In genomic region chr18:74644713-74645112, GRCh38 we compare ENCODE assay signal across 20 cellular contexts.
"Had no signal": no experiment of that assay in that cellular context is flagged by ENCODE, and none has a peak within 500 bp of the region (broad histone marks: within the 10 kb centered on the region; RNA-seq: fewer than 3 reads in every experiment).

No MANE protein-coding gene starts in this region.

- H3K9ac ChIP-seq: neural progenitor cell had no signal

- H3K27me3 Mint-ChIP-seq: naive thymus-derived CD8-positive, alpha-beta T cell; stimulated activated naive B cell treated with anti-CD40 and anti-IgM and Interleukin-4, amounts not matched to agents 10 μg/mL and 1 μg/mL and 100 μg/mL, for 72 hours; stimulated activated naive CD8-positive, alpha-beta T cell treated with anti-CD3 and anti-CD28 coated beads, Interleukin-15, amount 100 ng/mL, for 72 hours had no signal

- H3K27me3 ChIP-seq: gastrocnemius medialis, heart right ventricle, neural progenitor cell, ovary, right atrium auricular region, sigmoid colon, transverse colon had no signal

- H3K4me3 ChIP-seq: coronary artery, gastrocnemius medialis, heart right ventricle, neural progenitor cell, ovary, right atrium auricular region, skin epidermis, thoracic aorta, transverse colon had no signal

- DNase-seq: effector CD4-positive, alpha-beta T cell; gastrocnemius medialis; heart right ventricle; hypothalamus; islet precursor cell; mammary epithelial cell; naive thymus-derived CD8-positive, alpha-beta T cell; nucleus accumbens; ovary; sigmoid colon; stimulated activated CD4-positive, alpha-beta T cell treated with anti-CD3 and anti-CD28 coated beads, Interleukin-2, amount 100 ng/mL, for 24 hours; stimulated activated CD4-positive, alpha-beta T cell treated with anti-CD3 and anti-CD28 coated beads, Interleukin-4, amount 100 ng/mL, for 4 hours; stimulated activated naive B cell treated with anti-CD40 and anti-IgM and Interleukin-4, amounts not matched to agents 10 μg/mL and 1 μg/mL and 100 μg/mL, for 72 hours; stimulated activated naive CD8-positive, alpha-beta T cell treated with anti-CD3 and anti-CD28 coated beads, Interleukin-15, amount 100 ng/mL, for 72 hours; transverse colon had no signal

- H3K9me3 Mint-ChIP-seq: naive thymus-derived CD8-positive, alpha-beta T cell; neural progenitor cell; stimulated activated naive B cell treated with anti-CD40 and anti-IgM and Interleukin-4, amounts not matched to agents 10 μg/mL and 1 μg/mL and 100 μg/mL, for 72 hours; stimulated activated naive CD8-positive, alpha-beta T cell treated with anti-CD3 and anti-CD28 coated beads, Interleukin-15, amount 100 ng/mL, for 72 hours had no signal

- H3K9me3 ChIP-seq: gastrocnemius medialis, heart right ventricle, ovary, right atrium auricular region, sigmoid colon, thoracic aorta, transverse colon had no signal

- H3K36me3 ChIP-seq: gastrocnemius medialis, neural progenitor cell, ovary, right atrium auricular region, sigmoid colon, thoracic aorta, transverse colon had no signal

- H3K4me2 ChIP-seq: neural progenitor cell had no signal

- H3K4me3 Mint-ChIP-seq: neural progenitor cell; stimulated activated naive B cell treated with anti-CD40 and anti-IgM and Interleukin-4, amounts not matched to agents 10 μg/mL and 1 μg/mL and 100 μg/mL, for 72 hours had no signal

- H3K4me1 ChIP-seq: gastrocnemius medialis, heart right ventricle, neural progenitor cell, right atrium auricular region, transverse colon had no signal

- H3K27ac ChIP-seq: coronary artery, gastrocnemius medialis, heart right ventricle, neural progenitor cell, ovary, right atrium auricular region, skin epidermis, thoracic aorta, transverse colon had no signal

- H3K27ac Mint-ChIP-seq: neural progenitor cell; stimulated activated naive B cell treated with anti-CD40 and anti-IgM and Interleukin-4, amounts not matched to agents 10 μg/mL and 1 μg/mL and 100 μg/mL, for 72 hours had no signal

- H3K36me3 Mint-ChIP-seq: neural progenitor cell had no signal

- H3K4me1 Mint-ChIP-seq: neural progenitor cell had no signal

- H2AFZ ChIP-seq: neural progenitor cell had no signal
